In the genomic region with DNA sequence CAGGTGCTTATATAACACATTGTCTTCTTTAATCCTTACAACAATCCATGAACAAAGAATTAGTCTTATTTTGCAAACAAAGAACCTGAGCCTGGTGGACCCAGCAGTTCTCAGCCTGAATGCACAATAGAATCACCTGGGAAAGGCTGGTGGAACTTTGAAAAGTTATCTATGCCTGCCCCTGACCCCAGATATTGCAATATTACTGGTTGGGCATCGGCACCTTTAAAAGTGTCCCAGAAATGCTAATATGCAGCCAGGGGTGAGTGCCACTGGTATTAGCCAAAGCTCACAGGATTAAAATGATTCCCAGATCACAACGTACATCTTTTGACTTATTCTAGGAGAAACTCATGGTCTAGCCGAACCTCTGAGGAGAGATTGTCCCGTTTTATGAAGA, we compare ENCODE assay signal across 33 cellular contexts.
"Had no signal": no experiment of that assay in that cellular context is flagged by ENCODE, and none has a peak within 500 bp of the region (broad histone marks: within the 10 kb centered on the region; RNA-seq: fewer than 3 reads in every experiment).

No MANE protein-coding gene starts in this region.

- H3K9ac ChIP-seq: SK-N-SH had no signal

- H3K9me3 ChIP-seq: adrenal gland, body of pancreas, breast epithelium, MG63, SJSA1, SK-N-SH had no signal

- DNase-seq: activated CD4-positive, alpha-beta T cell treated with anti-CD3 and anti-CD28 coated beads for 36 hours; activated CD4-positive, alpha-beta T cell treated with anti-CD3 and anti-CD28 coated beads, Interleukin-2, amount 10 ng/mL, durations not matched to agents 7 days and 5 days; activated CD4-positive, alpha-beta T cell treated with anti-CD3 and anti-CD28 coated beads, Interleukin-2, amount 50 U/mL, for 48 hours; activated CD8-positive, alpha-beta memory T cell treated with anti-CD3 and anti-CD28 coated beads, Interleukin-2, amount 50 U/mL, for 4 hours; activated CD8-positive, alpha-beta T cell treated with anti-CD3 and anti-CD28 coated beads, Interleukin-2, amount 10 ng/mL, durations not matched to agents 7 days and 5 days; activated gamma-delta T cell treated with Interleukin-2 at 50 U/mL for 16 hours; activated naive CD4-positive, alpha-beta T cell treated with anti-CD3 and anti-CD28 coated beads for 36 hours; activated T-cell treated with anti-CD3 and anti-CD28 coated beads for 4 hours; activated T-cell treated with anti-CD3 and anti-CD28 coated beads, Interleukin-2, amount 50 U/mL, for 4 hours; adrenal gland; body of pancreas; Kasumi-1; KG1; MG63; NCI-H1048; NCI-H1105 treated with DMSO at 0.1 percent for 48 hours; NCI-H1436; NCI-H1694; NCI-H1930; NCI-H2081 treated with DMSO at 0.1 percent for 48 hours; NCI-H345; NCI-H524 treated with DMSO at 0.1 percent for 48 hours; SHP77 treated with DMSO at 0.1 percent for 48 hours; SK-N-SH had no signal

- H3K4me3 Mint-ChIP-seq: activated CD4-positive, alpha-beta T cell treated with anti-CD3 and anti-CD28 coated beads for 36 hours; activated CD4-positive, alpha-beta T cell treated with anti-CD3 and anti-CD28 coated beads, Interleukin-2, amount 10 ng/mL, durations not matched to agents 7 days and 5 days; activated CD8-positive, alpha-beta T cell treated with anti-CD3 and anti-CD28 coated beads, Interleukin-2, amount 10 ng/mL, durations not matched to agents 7 days and 5 days; activated naive CD4-positive, alpha-beta T cell treated with anti-CD3 and anti-CD28 coated beads for 36 hours; activated T-cell treated with anti-CD3 and anti-CD28 coated beads, Interleukin-2, amount 50 U/mL, for 4 hours; activated T-helper 1 cell treated with anti-CD3 and anti-CD28 coated beads, Interleukin-12 subunit alpha, Interleukin-12 subunit beta, Interleukin-2, Interleukin-4 antibody, amounts not matched to agents 30 ng/mL and 10 ng/mL and 1 ng/mL, durations not matched to agents 14 hours and 24 hours and 36 hours; T-helper 1 cell treated with Interleukin-12 subunit alpha and Interleukin-12 subunit beta and Interleukin-4 antibody, amounts not matched to agents 30 μg/mL and 1 μg/mL, for 36 hours; T-helper 2 cell treated with Interferon-gamma antibody and Interleukin-4, amounts not matched to agents 5 μg/mL and 100 μg/mL, for 36 hours; WTC11 had no signal

- H3K27me3 ChIP-seq: adrenal gland, body of pancreas, breast epithelium, MG63, SJSA1 had no signal

- ATAC-seq: activated CD4-positive, alpha-beta T cell treated with anti-CD3 and anti-CD28 coated beads for 36 hours; activated CD4-positive, CD25-positive, alpha-beta regulatory T cell treated with anti-CD3 and anti-CD28 coated beads, Interleukin-2, amount 50 U/mL, for 24 hours; activated CD8-positive, alpha-beta T cell treated with anti-CD3 and anti-CD28 coated beads, Interleukin-2, amount 10 ng/mL, durations not matched to agents 7 days and 5 days; activated naive CD4-positive, alpha-beta T cell treated with anti-CD3 and anti-CD28 coated beads, Interleukin-2, amount 50 U/mL, for 72 hours; activated T-cell treated with anti-CD3 and anti-CD28 coated beads, Interleukin-2, amount 50 U/mL, for 4 hours; body of pancreas; Panc1; WTC11 had no signal

- H3K4me2 ChIP-seq: SK-N-SH had no signal

- H3K4me1 Mint-ChIP-seq: activated CD4-positive, alpha-beta T cell treated with anti-CD3 and anti-CD28 coated beads for 36 hours; activated CD4-positive, alpha-beta T cell treated with anti-CD3 and anti-CD28 coated beads, Interleukin-2, amount 10 ng/mL, durations not matched to agents 7 days and 5 days had no signal

- H3K27ac ChIP-seq: adrenal gland, breast epithelium, SJSA1 had no signal

- H3K27ac Mint-ChIP-seq: activated CD4-positive, alpha-beta T cell treated with anti-CD3 and anti-CD28 coated beads for 36 hours; activated CD4-positive, alpha-beta T cell treated with anti-CD3 and anti-CD28 coated beads, Interleukin-2, amount 10 ng/mL, durations not matched to agents 7 days and 5 days; activated CD8-positive, alpha-beta T cell treated with anti-CD3 and anti-CD28 coated beads, Interleukin-2, amount 10 ng/mL, durations not matched to agents 7 days and 5 days; activated naive CD4-positive, alpha-beta T cell treated with anti-CD3 and anti-CD28 coated beads for 36 hours; activated naive CD4-positive, alpha-beta T cell treated with anti-CD3 and anti-CD28 coated beads, Interleukin-2, amount 50 U/mL, for 72 hours; activated T-helper 1 cell treated with anti-CD3 and anti-CD28 coated beads, Interleukin-12 subunit alpha, Interleukin-12 subunit beta, Interleukin-2, Interleukin-4 antibody, amounts not matched to agents 30 ng/mL and 10 ng/mL and 1 ng/mL, durations not matched to agents 14 hours and 24 hours and 36 hours; T-helper 1 cell treated with Interleukin-12 subunit alpha and Interleukin-12 subunit beta and Interleukin-4 antibody, amounts not matched to agents 30 μg/mL and 1 μg/mL, for 36 hours; T-helper 2 cell treated with Interferon-gamma antibody and Interleukin-4, amounts not matched to agents 5 μg/mL and 100 μg/mL, for 36 hours; WTC11 had no signal

- H3K36me3 ChIP-seq: adrenal gland, breast epithelium, MG63, SJSA1 had no signal

- H3K36me3 Mint-ChIP-seq: activated naive CD4-positive, alpha-beta T cell treated with anti-CD3 and anti-CD28 coated beads, Interleukin-2, amount 50 U/mL, for 72 hours; WTC11 had no signal

- H3K9me2 ChIP-seq: SK-N-SH had no signal

- H3K27me3 Mint-ChIP-seq: activated CD4-positive, alpha-beta T cell treated with anti-CD3 and anti-CD28 coated beads, Interleukin-2, amount 10 ng/mL, durations not matched to agents 7 days and 5 days had no signal

- H3K4me1 ChIP-seq: adrenal gland, breast epithelium had no signal

- H3K9me3 Mint-ChIP-seq: activated CD4-positive, alpha-beta T cell treated with anti-CD3 and anti-CD28 coated beads, Interleukin-2, amount 10 ng/mL, durations not matched to agents 7 days and 5 days; activated naive CD4-positive, alpha-beta T cell treated with anti-CD3 and anti-CD28 coated beads for 36 hours; activated T-cell treated with anti-CD3 and anti-CD28 coated beads, Interleukin-2, amount 50 U/mL, for 4 hours; T-helper 2 cell treated with Interferon-gamma antibody and Interleukin-4, amounts not matched to agents 5 μg/mL and 100 μg/mL, for 36 hours had no signal

- H3K4me3 ChIP-seq: adrenal gland, body of pancreas, breast epithelium, MG63, SJSA1 had no signal
